In genomic region chr7:64885520-64886240, GRCh38 we compare ENCODE assay signal across 18 cellular contexts.
"Had no signal": no experiment of that assay in that cellular context is flagged by ENCODE, and none has a peak within 500 bp of the region (broad histone marks: within the 10 kb centered on the region; RNA-seq: fewer than 3 reads in every experiment).

No MANE protein-coding gene starts in this region.

- DNase-seq: activated CD4-positive, alpha-beta T cell treated with anti-CD3 and anti-CD28 coated beads, Interleukin-2, amount 50 U/mL, for 1 hour; activated gamma-delta T cell treated with Interleukin-2 at 50 U/mL for 16 hours; activated T-cell treated with anti-CD3 and anti-CD28 coated beads, Interleukin-2, amount 50 U/mL, for 4 hours; amygdala; body of pancreas; effector memory CD4-positive, alpha-beta T cell; foreskin melanocyte; immature natural killer cell; lower lobe of right lung; ovary; stimulated activated CD4-positive, alpha-beta T cell treated with anti-CD3 and anti-CD28 coated beads, Interleukin-4, amount 100 ng/mL, for 1 hour; stimulated activated naive CD4-positive, alpha-beta T cell treated with Interleukin-2 at 50 U/mL for 16 hours; T-helper 9 cell; transverse colon had no signal

- H3K27ac ChIP-seq: body of pancreas, lower lobe of right lung, ovary, transverse colon had no signal

- H3K9me3 Mint-ChIP-seq: activated T-cell treated with anti-CD3 and anti-CD28 coated beads, Interleukin-2, amount 50 U/mL, for 4 hours; central memory CD8-positive, alpha-beta T cell had no signal

- H3K4me3 ChIP-seq: body of pancreas, lower lobe of right lung, ovary, transverse colon had no signal

- H3K36me3 ChIP-seq: lower lobe of right lung, ovary, transverse colon had no signal

- ATAC-seq: activated CD4-positive, CD25-positive, alpha-beta regulatory T cell treated with anti-CD3 and anti-CD28 coated beads, Interleukin-2, amount 50 U/mL, for 24 hours; activated T-cell treated with anti-CD3 and anti-CD28 coated beads, Interleukin-2, amount 50 U/mL, for 4 hours; body of pancreas; lower lobe of right lung had no signal

- H3K4me3 Mint-ChIP-seq: activated naive CD8-positive, alpha-beta T cell; activated T-cell treated with anti-CD3 and anti-CD28 coated beads, Interleukin-2, amount 50 U/mL, for 4 hours; central memory CD8-positive, alpha-beta T cell; dendritic cell treated with granulocyte-macrophage colony-stimulating factor and Interleukin-4, amounts not matched to agents 40 ng/mL and 50 ng/mL, for 4 days had no signal

- H3K9me3 ChIP-seq: body of pancreas, lower lobe of right lung, ovary, transverse colon had no signal

- H3K27me3 ChIP-seq: body of pancreas, ovary had no signal

- H3K27ac Mint-ChIP-seq: activated naive CD8-positive, alpha-beta T cell; dendritic cell treated with granulocyte-macrophage colony-stimulating factor and Interleukin-4, amounts not matched to agents 40 ng/mL and 50 ng/mL, for 4 days; immature natural killer cell had no signal
